Comparison of ENCODE assay signal across 8 cellular contexts in genomic region chrX:130084651-130085237, GRCh38.
DNase-seq lines count a peak whose midpoint lies in the region; ATAC-seq and TF ChIP-seq lines count a peak whose summit lies in the region.

No MANE protein-coding gene starts in this region.

- no peak for TF ChIP-seq CTCF in HL-60 (IDR thresholded peaks at IDR 0.05; ENCODE audit: insufficient read depth, low read length)

- ATAC-seq in GM21360 (IDR thresholded peaks at IDR 0.05; ENCODE audit: unreplicated experiment) (peak; percentile 37), HG03469 (IDR thresholded peaks at IDR 0.05; ENCODE audit: unreplicated experiment) (no peak), SK-N-SH treated with all-trans-retinoic acid at 6 μM for 48 hours (no peak)
- no peak for ATAC-seq in effector memory CD8-positive, alpha-beta T cell (replicated peaks)

- H3K27ac ChIP-seq in HL-60 (replicated peaks): peak overlapping the region; percentile 91

- TF ChIP-seq POLR2A in GM10847 (IDR thresholded peaks at IDR 0.05; ENCODE audit: extremely low read depth, insufficient read length): peak; percentile 6

- peaks cover 36 to 55% of the 10 kb centered on the region in 2 donors for H3K4me1 Mint-ChIP-seq in effector memory CD8-positive, alpha-beta T cell (ENCODE audit: low read depth in 2 of 2)

- H3K9me3 Mint-ChIP-seq in effector memory CD8-positive, alpha-beta T cell: no peaks in the 10 kb centered on the region

- no peaks in the 10 kb centered on the region for H3K27me3 ChIP-seq in HL-60 (ENCODE audit: insufficient read depth, poor library complexity, severe bottlenecking)

- peak overlapping the region; percentile 46 to 90 for H3K27ac Mint-ChIP-seq in effector memory CD8-positive, alpha-beta T cell

- DNase-seq in HL-60 (ENCODE audit: low read depth in 1 of 2, low spot score in 1 of 2) (peak in 1 of 2 experiments; percentile 77), LoVo (ENCODE audit: low spot score) (no peak)
- no peak for DNase-seq in effector memory CD8-positive, alpha-beta T cell
- no peak for DNase-seq in activated CD4-positive, alpha-beta T cell treated with anti-CD3 and anti-CD28 coated beads for 4 hours

- H3K4me3 ChIP-seq in HL-60 (replicated peaks; ENCODE audit: insufficient read depth, low read length): peak overlapping the region; percentile 2; the same call in 1 of the 2 replicates

- H3K4me3 Mint-ChIP-seq in effector memory CD8-positive, alpha-beta T cell: peak overlapping the region; percentile 81 to 88

- H3K27me3 Mint-ChIP-seq in effector memory CD8-positive, alpha-beta T cell: no peaks in the 10 kb centered on the region

- peaks cover 45% of the 10 kb centered on the region for H3K36me3 Mint-ChIP-seq in effector memory CD8-positive, alpha-beta T cell (ENCODE audit: insufficient read depth)

TF ChIP-seq in SK-N-SH treated with all-trans-retinoic acid at 6 μM for 48 hours, 23 proteins besides CTCF, POLR2A, EP300 and RAD21:
- TF ChIP-seq CSDC2 (CRISPR knock-in tag; IDR thresholded peaks at IDR 0.05): no peak
- TF ChIP-seq RARB (CRISPR knock-in tag; IDR thresholded peaks at IDR 0.05): no peak
- no peak for TF ChIP-seq SNAI2 (CRISPR knock-in tag; IDR thresholded peaks at IDR 0.05)
- no peak for TF ChIP-seq ZNF8 (CRISPR knock-in tag; IDR thresholded peaks at IDR 0.05)
- no peak for TF ChIP-seq CSRNP3 (CRISPR knock-in tag; IDR thresholded peaks at IDR 0.05)
- no peak for TF ChIP-seq OSR1 (CRISPR knock-in tag; IDR thresholded peaks at IDR 0.05)
- TF ChIP-seq PPARA (CRISPR knock-in tag; IDR thresholded peaks at IDR 0.05; ENCODE audit: borderline replicate concordance): no peak
- no peak for TF ChIP-seq TOX (CRISPR knock-in tag; IDR thresholded peaks at IDR 0.05; ENCODE audit: borderline replicate concordance)
- no peak for TF ChIP-seq POU6F1 (CRISPR knock-in tag; IDR thresholded peaks at IDR 0.05; ENCODE audit: borderline replicate concordance, low read depth)
- TF ChIP-seq ZFP30 (CRISPR knock-in tag; IDR thresholded peaks at IDR 0.05): no peak
- no peak for TF ChIP-seq ZC3H10 (CRISPR knock-in tag; IDR thresholded peaks at IDR 0.05)
- no peak for TF ChIP-seq TSHZ2 (CRISPR knock-in tag; IDR thresholded peaks at IDR 0.05)
- TF ChIP-seq ARNTL (CRISPR knock-in tag; IDR thresholded peaks at IDR 0.05; ENCODE audit: borderline replicate concordance, low read depth): no peak
